1 cellular context compared by ENCODE assay signal in genomic region chr3:126983653-126984390, GRCh38.
TF ChIP-seq lines count a peak whose summit lies in the region.

No MANE protein-coding gene starts in this region.

TF ChIP-seq in K562, 482 proteins besides CTCF, POLR2A, EP300 and RAD21:
- TF ChIP-seq SAP30 (IDR thresholded peaks at IDR 0.05; ENCODE audit: borderline replicate concordance, insufficient read depth, low read depth, low read length, poor library complexity, severe bottlenecking) (peak; percentile 69), RBFOX2 (IDR thresholded peaks at IDR 0.05; ENCODE audit: low read depth, low read length) (peak; percentile 73), RBBP5 (IDR thresholded peaks at IDR 0.05; ENCODE audit: borderline replicate concordance, insufficient read depth, low read length, poor library complexity, severe bottlenecking) (peak; percentile 27), SIN3A (IDR thresholded peaks at IDR 0.05; ENCODE audit: borderline replicate concordance in 2 of 2, control insufficient read depth in 1 of 2, low read depth in 2 of 2, low read length in 2 of 2) (peak in 1 of 2 experiments; percentile 10; a peak in 1 of 4 replicates), ZNF444 (CRISPR knock-in tag; IDR thresholded peaks at IDR 0.05) (no peak), KDM1A (IDR thresholded peaks at IDR 0.05) (no peak), ZFX (CRISPR knock-in tag; IDR thresholded peaks at IDR 0.05) (peak; percentile 69), MNT (conservative IDR thresholded peaks at IDR 0.05) (peak in 1 of 2 experiments; percentile 55; a peak in 2 of 4 replicates), PHF8 (IDR thresholded peaks at IDR 0.05; ENCODE audit: borderline replicate concordance, low read length) (peak; percentile 22; the same call in 1 of the 2 replicates), ZBTB1 (CRISPR knock-in tag; IDR thresholded peaks at IDR 0.05; ENCODE audit: borderline replicate concordance, low read depth) (peak; percentile 47; the same call in 1 of the 2 replicates), TCF3 (CRISPR knock-in tag; IDR thresholded peaks at IDR 0.05) (no peak), POLR2G (IDR thresholded peaks at IDR 0.05; ENCODE audit: low read depth, low read length) (peak; percentile 43), SP1 (CRISPR knock-in tag; IDR thresholded peaks at IDR 0.05) (peak; percentile 21; the same call in 1 of the 2 replicates), VEZF1 (CRISPR knock-in tag; IDR thresholded peaks at IDR 0.05) (peak; percentile 32), RBM25 (IDR thresholded peaks at IDR 0.05; ENCODE audit: low read depth, low read length, severe bottlenecking) (peak; percentile 27), ZBTB7A (IDR thresholded peaks at IDR 0.05; ENCODE audit: borderline replicate concordance, control insufficient read depth, low read depth, low read length) (peak; percentile 34; the same call in 1 of the 2 replicates), RBM22 (IDR thresholded peaks at IDR 0.05; ENCODE audit: low read depth, low read length, poor library complexity, severe bottlenecking) (peak; percentile 19)
- TF ChIP-seq, protein P1, sequence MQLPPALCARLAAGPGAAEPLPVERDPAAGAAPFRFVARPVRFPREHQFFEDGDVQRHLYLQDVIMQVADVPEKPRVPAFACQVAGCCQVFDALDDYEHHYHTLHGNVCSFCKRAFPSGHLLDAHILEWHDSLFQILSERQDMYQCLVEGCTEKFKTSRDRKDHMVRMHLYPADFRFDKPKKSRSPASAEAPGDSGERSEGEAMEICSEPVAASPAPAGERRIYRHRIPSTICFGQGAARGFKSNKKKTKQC (CRISPR knock-in tag; IDR thresholded peaks at IDR 0.05), result no peak
